15 cellular contexts compared by ENCODE assay signal in the genomic region with DNA sequence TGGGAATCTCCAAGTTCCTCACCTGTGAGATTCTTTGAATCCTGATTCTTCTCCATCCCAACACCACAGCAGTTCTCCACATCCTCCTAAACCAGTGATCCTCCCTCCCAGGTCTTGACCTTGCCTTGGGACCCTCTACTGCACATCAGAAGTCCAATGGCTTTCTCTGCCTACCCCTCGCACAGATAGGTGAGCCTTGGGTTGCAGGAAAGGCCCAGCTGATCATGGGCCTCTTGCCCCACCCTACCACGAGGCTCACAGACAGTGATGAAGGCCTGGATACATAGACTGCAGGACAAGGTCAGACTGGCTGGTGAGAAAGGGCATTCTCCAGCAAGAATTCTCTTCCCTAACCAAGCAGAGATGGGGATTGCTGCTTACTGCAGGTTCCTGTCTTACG. TPM values are rescaled to one million over a fixed set of nuclear protein-coding genes. Genes with fewer than 3 reads are reported as not detected.
A peak's percentile ranks its signal among the peaks of the same experiment; 100 is the strongest.
DNase-seq lines count a peak whose midpoint lies in the region; ATAC-seq, FAIRE-seq and TF ChIP-seq lines count a peak whose summit lies in the region.
"Had no signal": no experiment of that assay in that cellular context is flagged by ENCODE, and none has a peak within 500 bp of the region (broad histone marks: within the 10 kb centered on the region; RNA-seq: fewer than 3 reads in every experiment).

No MANE protein-coding gene starts in this region.

- peak overlapping the region; percentile 86 to 93; a peak in 3 of 4 replicates for H3K4me2 ChIP-seq in H1 (ENCODE audit: insufficient read depth in 1 of 2, low read depth in 2 of 2, low read length in 2 of 2)

- no peak overlapping the region for H4K91ac ChIP-seq in H1 (replicated peaks; ENCODE audit: insufficient read length, low read length)

- POLR2A ChIA-PET in H1 (lab: Charles Lee; ENCODE audit: partially characterized antibody): interaction anchor here (0.6 to 5.4 kb wide), 5 partner anchors 10 to 147 kb away, joined by 3 to 26 read pairs (median 3); partner anchors contain the start of gene SERINC2

- H3K79me1 ChIP-seq in H1 (ENCODE audit: low read depth, low read length): no peaks in the 10 kb centered on the region

- peak overlapping the region; percentile 63 for H3K4ac ChIP-seq in H1 (replicated peaks; ENCODE audit: insufficient read length, low read depth, low read length)

- CTCF ChIA-PET in H1 (lab: Charles Lee; ENCODE audit: partially characterized antibody): interaction anchor here (0.9 to 1.6 kb wide), 5 partner anchors 12 to 188 kb away, joined by 3 to 7 read pairs (median 4); no protein-coding TSS in a partner anchor

- H3K36me3 ChIP-seq in H1 (ENCODE audit: control insufficient read depth in 2 of 4, insufficient read depth in 4 of 4, low read length in 3 of 4): peaks cover 0 to 7% (median 0%) of the 10 kb centered on the region in 4 experiments; a peak in 2 of 8 replicates
- H3K36me3 ChIP-seq in tibial artery: peaks cover 0 to 10% (median 5%) of the 10 kb centered on the region in 3 donors

- WGBS in H1 (ENCODE audit: extremely low coverage in 1 of 2, insufficient coverage in 1 of 2, insufficient read length in 1 of 2, insufficient replicate concordance in 2 of 2, low coverage in 1 of 2, low lambda C conversion rate in 2 of 2, missing lambda C conversion rate in 1 of 2), 2 experiments: 89% methylated on average over 3 of the region's 3 CpGs; no CpG with 5 or more reads in 1 of the 2 experiments

- H2BK20ac ChIP-seq in H1 (ENCODE audit: low read length): 0 out of 2 replicates have a peak overlapping the region, but pooled peaks have one; percentile 5

- no peak overlapping the region for H3K14ac ChIP-seq in H1 (ENCODE audit: insufficient read length)

- peaks cover 11% of the 10 kb centered on the region for H3K23me2 ChIP-seq in H1 (ENCODE audit: low read depth, low read length)

- no peak overlapping the region for H3K23ac ChIP-seq in H1 (ENCODE audit: insufficient read length)

- no peak for ATAC-seq in activated T-cell treated with anti-CD3 and anti-CD28 coated beads, Interleukin-2, amount 50 U/mL, for 72 hours (replicated peaks in 1 of 2)
- ATAC-seq in natural killer cell (no peak), HG02678 (IDR thresholded peaks at IDR 0.05; ENCODE audit: unreplicated experiment) (no peak)
- ATAC-seq: body of pancreas had no signal

- H4K5ac ChIP-seq in H1 (ENCODE audit: insufficient read length, low read depth, low read length): no peak overlapping the region

- H3K79me2 ChIP-seq in H1 (ENCODE audit: control insufficient read depth in 1 of 2, insufficient read depth in 2 of 2, low read length in 2 of 2): no peaks in the 10 kb centered on the region

- no peak overlapping the region for H2AFZ ChIP-seq in H1 (ENCODE audit: low read length)

- DNase-seq in activated T-cell treated with anti-CD3 and anti-CD28 coated beads, Interleukin-2, amount 50 U/mL, for 72 hours: no peak
- DNase-seq in activated T-cell treated with anti-CD3 and anti-CD28 coated beads, Interleukin-2, amount 50 U/mL, for 1 hour: no peak
- DNase-seq in H1 (ENCODE audit: low read depth in 1 of 2, low spot score in 2 of 2): no peak
- no peak for DNase-seq in natural killer cell
- DNase-seq in tibial artery: no peak
- no peak for DNase-seq in NCI-H1105 treated with DMSO at 0.1 percent for 48 hours (lab: John Stamatoyannopoulos, UW)
- DNase-seq in RPMI8226: no peak
- DNase-seq: activated T-cell treated with anti-CD3 and anti-CD28 coated beads for 4 hours; DMS79 treated with DMSO at 0.1 percent for 48 hours; mammary epithelial cell; NCI-H510A; stimulated activated CD8-positive, alpha-beta memory T cell treated with anti-CD3 and anti-CD28 coated beads, Interleukin-4, amount 100 ng/mL, for 48 hours had no signal

- H3K27me3 ChIP-seq in H1 (replicated peaks in 1 of 4; ENCODE audit: control insufficient read depth in 3 of 4, extremely low read depth in 1 of 4, insufficient read depth in 3 of 4, low read length in 3 of 4): 0 out of 7 replicates have a peak, but pooled peaks cover 0 to 2% (median 0%) of the 10 kb centered on the region in 4 experiments
- H3K27me3 ChIP-seq in tibial artery: no peaks in the 10 kb centered on the region
- H3K27me3 ChIP-seq: body of pancreas had no signal

- TF ChIP-seq EP300 in H1 (IDR thresholded peaks at IDR 0.05; ENCODE audit: borderline replicate concordance in 1 of 2, low read depth in 2 of 2, low read length in 2 of 2): no peak

- FAIRE-seq in H1 (lab: Jason Lieb, UNC): no peak

- peak overlapping the region; percentile 75 to 82 for H3K4me3 Mint-ChIP-seq in activated T-cell treated with anti-CD3 and anti-CD28 coated beads, Interleukin-2, amount 50 U/mL, for 72 hours
- peak overlapping the region; percentile 45 for H3K4me3 Mint-ChIP-seq in natural killer cell

- H2BK15ac ChIP-seq in H1 (ENCODE audit: low read length): peak overlapping the region; percentile 25; the same call in 1 of the 2 replicates

- TF ChIP-seq RAD21 in H1 (IDR thresholded peaks at IDR 0.05 in 1 of 2, conservative IDR thresholded peaks at IDR 0.05 in 1 of 2; ENCODE audit: low read depth in 2 of 2, low read length in 2 of 2): no peak

- H3K27ac ChIP-seq in H1 (ENCODE audit: low read depth, low read length) (no peak overlapping the region), tibial artery (peak overlapping the region; percentile 81 to 92)
- H3K27ac ChIP-seq: VCaP had no signal

- TF ChIP-seq POLR2A in H1 (IDR thresholded peaks at IDR 0.05; ENCODE audit: control extremely low read depth in 1 of 2, low read depth in 2 of 2, low read length in 2 of 2): no peak

- H3K36me3 Mint-ChIP-seq in activated T-cell treated with anti-CD3 and anti-CD28 coated beads, Interleukin-2, amount 50 U/mL, for 72 hours (ENCODE audit: insufficient read depth in 2 of 2): no peaks in the 10 kb centered on the region
- H3K36me3 Mint-ChIP-seq in natural killer cell: no peaks in the 10 kb centered on the region

- intact Hi-C loops in natural killer cell (cut with micrococcal nuclease): no loop called here
- intact Hi-C loops in tibial artery (cut with DNase I; ENCODE audit: low total_unique reads): no loop called here

- peak overlapping the region in 3 of 4 experiments; percentile 33 to 61 (median 54); a peak in 5 of 8 replicates for H3K4me3 ChIP-seq in H1 (ENCODE audit: extremely low read depth in 1 of 4, insufficient read depth in 2 of 4, low read depth in 3 of 4, low read length in 4 of 4)
- H3K4me3 ChIP-seq in tibial artery: peak overlapping the region; percentile 56
- H3K4me3 ChIP-seq: body of pancreas had no signal

- H3K56ac ChIP-seq in H1 (replicated peaks; ENCODE audit: insufficient read length, low read depth, low read length): no peak overlapping the region

- no peaks in the 10 kb centered on the region for H3K9me3 ChIP-seq in H1 (ENCODE audit: insufficient read depth in 2 of 2, low read depth in 1 of 2, low read length in 1 of 2)
- H3K9me3 ChIP-seq in tibial artery: no peaks in the 10 kb centered on the region
- H3K9me3 ChIP-seq: body of pancreas had no signal

- H2BK12ac ChIP-seq in H1 (ENCODE audit: low read depth, low read length): peak overlapping the region; percentile 77; the same call in 1 of the 2 replicates

- no peaks in the 10 kb centered on the region for H3K9me3 Mint-ChIP-seq in activated T-cell treated with anti-CD3 and anti-CD28 coated beads, Interleukin-2, amount 50 U/mL, for 72 hours
- no peaks in the 10 kb centered on the region for H3K9me3 Mint-ChIP-seq in natural killer cell

- no peak overlapping the region for H3K27ac Mint-ChIP-seq in activated T-cell treated with anti-CD3 and anti-CD28 coated beads, Interleukin-2, amount 50 U/mL, for 72 hours
- H3K27ac Mint-ChIP-seq in natural killer cell: peak overlapping the region; percentile 21 to 81

- TF ChIP-seq CTCF in H1 (IDR thresholded peaks at IDR 0.05; ENCODE audit: control extremely low read depth in 1 of 3, insufficient read depth in 1 of 3, low read depth in 1 of 3, low read length in 3 of 3): no peak
- TF ChIP-seq CTCF in natural killer cell (IDR thresholded peaks at IDR 0.05): no peak
- no peak for TF ChIP-seq CTCF in tibial artery (IDR thresholded peaks at IDR 0.05)

- H3K27me3 Mint-ChIP-seq in activated T-cell treated with anti-CD3 and anti-CD28 coated beads, Interleukin-2, amount 50 U/mL, for 72 hours (ENCODE audit: low read depth): peaks cover 15% of the 10 kb centered on the region
- H3K27me3 Mint-ChIP-seq in natural killer cell (ENCODE audit: low read depth in 2 of 2): no peaks in the 10 kb centered on the region

- peaks cover 8 to 29% (median 25%) of the 10 kb centered on the region in 4 experiments for H3K4me1 ChIP-seq in H1 (replicated peaks in 1 of 4; ENCODE audit: control insufficient read depth in 3 of 4, insufficient read depth in 4 of 4, low read length in 3 of 4)
- H3K4me1 ChIP-seq in tibial artery: peaks cover 6 to 80% (median 55%) of the 10 kb centered on the region in 4 donors

- no peak overlapping the region for H2BK5ac ChIP-seq in H1 (ENCODE audit: low read depth, low read length)

- no peak overlapping the region for H2BK120ac ChIP-seq in H1 (replicated peaks; ENCODE audit: low read depth, low read length)

- H2AK5ac ChIP-seq in H1 (ENCODE audit: low read depth, low read length): no peak overlapping the region

- H4K8ac ChIP-seq in H1 (ENCODE audit: extremely low read depth, insufficient read depth, low read length): no peak overlapping the region

- H4K20me1 ChIP-seq in H1 (replicated peaks in 1 of 2; ENCODE audit: control insufficient read depth in 1 of 2, insufficient read depth in 2 of 2, low read length in 2 of 2): no peaks in the 10 kb centered on the region

- no peak overlapping the region for H3K9ac ChIP-seq in H1 (replicated peaks in 1 of 4; ENCODE audit: extremely low read depth in 1 of 4, low read depth in 3 of 4, low read length in 3 of 4)

- peaks cover 23% of the 10 kb centered on the region for H3K4me1 Mint-ChIP-seq in activated T-cell treated with anti-CD3 and anti-CD28 coated beads, Interleukin-2, amount 50 U/mL, for 72 hours (ENCODE audit: low read depth)
- peaks cover 30 to 32% of the 10 kb centered on the region in 2 donors for H3K4me1 Mint-ChIP-seq in natural killer cell

- H3K18ac ChIP-seq in H1 (ENCODE audit: extremely low read depth, low read length): no peak overlapping the region

RNA-seq across cellular contexts. Expression of gene FABP3, which starts 0.8 kb away (rescaled TPM):
- not detected for total RNA-seq in activated T-cell treated with anti-CD3 and anti-CD28 coated beads, Interleukin-2, amount 50 U/mL, for 72 hours
- total RNA-seq in H1 (2021; fragmentation: NEBNext Ultra II Directional; extraction: Animal tissue kit (Norgen Biotek cat#: 25700)): 31.4 and 34.8 TPM in 2 replicates
- polyA plus RNA-seq in H1 (2011; rRNA removed): 29.5 and 43.9 TPM in 2 replicates
- polyA plus RNA-seq in H1 (2011; cell fraction: cytosol; rRNA removed): 46.1 TPM
- 32.9 TPM for polyA plus RNA-seq in H1 (2011; cell fraction: nucleus; rRNA removed)
- 51.7 to 65.2 TPM (median 58.2 TPM) in 4 replicates for polyA plus RNA-seq in H1 (2012, experiment 1 of 2)
- polyA plus RNA-seq in H1 (2012, experiment 2 of 2): 15.5 TPM
- 20.4 TPM for polyA plus RNA-seq in H1 (2013, experiment 1 of 2)
- 21.3 TPM for polyA plus RNA-seq in H1 (2013, experiment 2 of 2)
- 58.1 and 66.4 TPM in 2 replicates for polyA minus RNA-seq in H1 (2011; rRNA and poly(A)+ RNA removed)
- polyA minus RNA-seq in H1 (2011; cell fraction: cytosol; rRNA and poly(A)+ RNA removed): 20.0 TPM
- 15.2 TPM for polyA minus RNA-seq in H1 (2011; cell fraction: nucleus; rRNA and poly(A)+ RNA removed)
- total RNA-seq in natural killer cell: not detected

RNA-seq across cellular contexts. Expression of gene SERINC2, which starts 41.0 kb away (rescaled TPM):
- under 1 TPM; 0.23 to 0.31 TPM for total RNA-seq in activated T-cell treated with anti-CD3 and anti-CD28 coated beads, Interleukin-2, amount 50 U/mL, for 72 hours
- total RNA-seq in H1 (2021; fragmentation: NEBNext Ultra II Directional; extraction: Animal tissue kit (Norgen Biotek cat#: 25700)): 30.8 and 31.4 TPM in 2 replicates
- polyA plus RNA-seq in H1 (2011; rRNA removed): 60.0 and 97.0 TPM in 2 replicates
- 36.3 TPM for polyA plus RNA-seq in H1 (2011; cell fraction: cytosol; rRNA removed)
- 49.8 TPM for polyA plus RNA-seq in H1 (2011; cell fraction: nucleus; rRNA removed)
- polyA plus RNA-seq in H1 (2012, experiment 1 of 2): 18.5 to 44.5 TPM (median 39.0 TPM) in 4 replicates
- 28.2 TPM for polyA plus RNA-seq in H1 (2012, experiment 2 of 2)
- 40.3 TPM for polyA plus RNA-seq in H1 (2013, experiment 1 of 2)
- 43.1 TPM for polyA plus RNA-seq in H1 (2013, experiment 2 of 2)
- 16.9 and 18.9 TPM in 2 replicates for polyA minus RNA-seq in H1 (2011; rRNA and poly(A)+ RNA removed)
- 25.8 TPM for polyA minus RNA-seq in H1 (2011; cell fraction: cytosol; rRNA and poly(A)+ RNA removed)
- 14.2 TPM for polyA minus RNA-seq in H1 (2011; cell fraction: nucleus; rRNA and poly(A)+ RNA removed)
- total RNA-seq in natural killer cell: 1 to 10 TPM in 1 of 3 donors, under 1 TPM in 2; 0.25 to 1.1 (median 0.40) TPM

Comparison
In these comparisons a context has a peak if more than half of its experiments do, and no peak if none do; other contexts are left out.
1. RNA of gene FABP3, which starts 0.8 kb away (total RNA-seq): 31.4 to 34.8 TPM in H1; not detected in activated T-cell treated with anti-CD3 and anti-CD28 coated beads, Interleukin-2, amount 50 U/mL, for 72 hours and not detected in natural killer cell; every median in the first group is over 10 times any median in the second.
2. RNA of gene SERINC2, which starts 41.0 kb away (total RNA-seq): 30.8 to 31.4 TPM in H1; 0.25 to 1.1 TPM in natural killer cell and 0.23 to 0.31 TPM in activated T-cell treated with anti-CD3 and anti-CD28 coated beads, Interleukin-2, amount 50 U/mL, for 72 hours; every median in the first group is over 10 times any median in the second.